Comparison of ENCODE assay signal across 9 cellular contexts in the genomic region with DNA sequence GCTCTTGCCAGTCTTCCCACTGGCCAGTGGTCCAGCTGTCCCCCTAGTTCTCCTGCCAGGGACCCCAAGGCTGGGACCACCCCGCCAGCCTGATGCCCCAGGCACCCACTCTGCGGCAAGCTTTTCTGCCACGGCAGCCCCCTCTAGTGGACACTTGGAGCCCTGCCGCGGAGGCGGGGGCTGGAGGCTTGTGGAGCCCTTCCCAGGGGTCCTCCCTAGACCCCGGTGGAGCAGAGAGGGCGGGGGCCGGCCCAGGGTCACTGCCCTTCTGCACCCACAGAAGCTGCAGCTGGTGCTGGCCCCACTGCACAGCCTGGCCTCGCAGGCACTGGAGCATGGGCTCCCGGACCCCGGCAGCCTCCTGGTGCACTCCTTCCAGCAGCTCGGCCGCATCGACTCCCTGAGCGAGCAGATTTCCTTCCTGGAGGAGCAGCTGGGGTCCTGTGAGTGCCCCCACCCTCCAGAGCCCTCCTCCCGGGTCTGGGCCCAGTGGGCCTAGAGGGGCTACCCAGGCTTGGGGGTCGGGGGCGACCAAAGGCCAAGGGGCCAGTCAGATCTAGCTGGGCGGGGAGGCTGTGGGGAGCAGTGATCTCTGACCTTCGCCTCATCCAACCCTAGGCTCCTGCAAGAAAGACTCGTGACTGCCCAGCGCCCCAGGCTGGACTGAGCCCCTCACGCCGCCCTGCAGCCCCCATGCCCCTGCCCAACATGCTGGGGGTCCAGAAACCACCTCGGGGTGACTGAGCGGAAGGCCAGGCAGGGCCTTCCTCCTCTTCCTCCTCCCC. TPM values are rescaled to one million over a fixed set of nuclear protein-coding genes. Genes with fewer than 3 reads are reported as not detected.
DNase-seq lines count a peak whose midpoint lies in the region; ATAC-seq and TF ChIP-seq lines count a peak whose summit lies in the region.
"Had no signal": no experiment of that assay in that cellular context is flagged by ENCODE, and none has a peak within 500 bp of the region (broad histone marks: within the 10 kb centered on the region; RNA-seq: fewer than 3 reads in every experiment).

No MANE protein-coding gene starts in this region.

- H3K27ac Mint-ChIP-seq in brain (no peak overlapping the region), mesothelial cell of epicardium (no peak overlapping the region)
- H3K27ac Mint-ChIP-seq: CD4-positive, alpha-beta memory T cell had no signal

- H3K4me1 Mint-ChIP-seq in brain (peaks cover under 1% of the 10 kb centered on the region), mesothelial cell of epicardium (no peaks in the 10 kb centered on the region)
- H3K4me1 Mint-ChIP-seq: CD4-positive, alpha-beta memory T cell had no signal

- peak; percentile 55 to 83 for TF ChIP-seq CTCF in brain (conservative IDR thresholded peaks at IDR 0.05)
- TF ChIP-seq CTCF in mesothelial cell of epicardium (IDR thresholded peaks at IDR 0.05; ENCODE audit: unreplicated experiment) = peak; percentile 78

- H3K9me3 Mint-ChIP-seq in brain = no peaks in the 10 kb centered on the region
- H3K9me3 Mint-ChIP-seq in mesothelial cell of epicardium = no peaks in the 10 kb centered on the region
- H3K9me3 Mint-ChIP-seq: CD4-positive, alpha-beta memory T cell had no signal

- in situ Hi-C loops in SK-MEL-5 (cut with HindIII; ENCODE audit: low pct_unique_long_range_greater_than_20kb, low sequenced_read_pairs) = no loop called here

- ATAC-seq in HG02588 (IDR thresholded peaks at IDR 0.05; ENCODE audit: unreplicated experiment) (no peak), HG03097 (IDR thresholded peaks at IDR 0.05; ENCODE audit: low FRiP score, unreplicated experiment) (no peak)

- no peak overlapping the region for H3K4me3 Mint-ChIP-seq in brain
- no peak overlapping the region for H3K4me3 Mint-ChIP-seq in mesothelial cell of epicardium
- H3K4me3 Mint-ChIP-seq: CD4-positive, alpha-beta memory T cell had no signal

- H3K36me3 Mint-ChIP-seq in brain (no peaks in the 10 kb centered on the region), mesothelial cell of epicardium (peaks cover under 1% of the 10 kb centered on the region)

- no peaks in the 10 kb centered on the region for H3K27me3 Mint-ChIP-seq in brain
- no peaks in the 10 kb centered on the region for H3K27me3 Mint-ChIP-seq in mesothelial cell of epicardium (ENCODE audit: low read depth)

- peak; percentile 21 for DNase-seq in NCI-H1105 (lab: John Stamatoyannopoulos, UW)
- DNase-seq in NCI-H1105 treated with DMSO at 0.1 percent for 48 hours (lab: John Stamatoyannopoulos, UW) = no peak
- DNase-seq in SK-MEL-5 (ENCODE audit: low read depth, low spot score) = peak; percentile 45
- peak in 1 of 2 experiments; percentile 76 for DNase-seq in mesothelial cell of epicardium (ENCODE audit: low spot score in 2 of 2, unreplicated experiment in 2 of 2)
- no peak for DNase-seq in NCI-H2107 (lab: John Stamatoyannopoulos, UW)

RNA-seq across cellular contexts. Expression of gene EGFL7, which starts 9.1 kb away (rescaled TPM):
- 61.5 and 66.9 TPM in 2 replicates for total RNA-seq in SK-MEL-5 (2014; rRNA removed; shearing (Covaris generic))
- 149 and 171 TPM in 2 replicates for polyA plus RNA-seq in SK-MEL-5 (2015; cell fraction: cytosol; rRNA removed)
- polyA plus RNA-seq in SK-MEL-5 (2015; cell fraction: nucleus; rRNA removed) = 32.6 and 36.2 TPM in 2 replicates
- 36.4 TPM for polyA plus RNA-seq in brain (ENCODE audit: insufficient read depth, low read depth, low replicate concordance)
- total RNA-seq in mesothelial cell of epicardium = 35.6 to 39.3 TPM (median 38.2 TPM) in 3 replicates
- total RNA-seq: CD4-positive, alpha-beta memory T cell had no signal

RNA-seq across cellular contexts. Expression of gene AGPAT2, which starts 15.4 kb away (rescaled TPM):
- 52.3 and 54.1 TPM in 2 replicates for total RNA-seq in SK-MEL-5 (2014; rRNA removed; shearing (Covaris generic))
- polyA plus RNA-seq in SK-MEL-5 (2015; cell fraction: cytosol; rRNA removed) = 92.0 and 97.9 TPM in 2 replicates
- polyA plus RNA-seq in SK-MEL-5 (2015; cell fraction: nucleus; rRNA removed) = 50.6 and 71.9 TPM in 2 replicates
- polyA plus RNA-seq in brain (ENCODE audit: insufficient read depth, low read depth, low replicate concordance) = 42.6 TPM
- 32.8 to 36.1 TPM (median 34.9 TPM) in 3 replicates for total RNA-seq in mesothelial cell of epicardium

RNA-seq across cellular contexts. Expression of gene DIPK1B, which starts 40.5 kb away (rescaled TPM):
- total RNA-seq in SK-MEL-5 (2014; rRNA removed; shearing (Covaris generic)) = 42.0 and 45.6 TPM in 2 replicates
- polyA plus RNA-seq in SK-MEL-5 (2015; cell fraction: cytosol; rRNA removed) = 43.9 and 50.5 TPM in 2 replicates
- polyA plus RNA-seq in SK-MEL-5 (2015; cell fraction: nucleus; rRNA removed) = 65.7 and 66.9 TPM in 2 replicates
- polyA plus RNA-seq in brain (ENCODE audit: insufficient read depth, low read depth, low replicate concordance) = 35.5 TPM
- 56.2 to 60.5 TPM (median 58.1 TPM) in 3 replicates for total RNA-seq in mesothelial cell of epicardium
- total RNA-seq: CD4-positive, alpha-beta memory T cell had no signal
- polyA plus RNA-seq: CD4-positive, alpha-beta memory T cell had no signal

Comparison
In these comparisons a context has a peak if more than half of its experiments do, and no peak if none do; other contexts are left out.
1. DNase-seq: peak in NCI-H1105 (single experiment) and SK-MEL-5 (single experiment); none in NCI-H1105 treated with DMSO at 0.1 percent for 48 hours (single experiment) and NCI-H2107 (single experiment).